In the genomic region with DNA sequence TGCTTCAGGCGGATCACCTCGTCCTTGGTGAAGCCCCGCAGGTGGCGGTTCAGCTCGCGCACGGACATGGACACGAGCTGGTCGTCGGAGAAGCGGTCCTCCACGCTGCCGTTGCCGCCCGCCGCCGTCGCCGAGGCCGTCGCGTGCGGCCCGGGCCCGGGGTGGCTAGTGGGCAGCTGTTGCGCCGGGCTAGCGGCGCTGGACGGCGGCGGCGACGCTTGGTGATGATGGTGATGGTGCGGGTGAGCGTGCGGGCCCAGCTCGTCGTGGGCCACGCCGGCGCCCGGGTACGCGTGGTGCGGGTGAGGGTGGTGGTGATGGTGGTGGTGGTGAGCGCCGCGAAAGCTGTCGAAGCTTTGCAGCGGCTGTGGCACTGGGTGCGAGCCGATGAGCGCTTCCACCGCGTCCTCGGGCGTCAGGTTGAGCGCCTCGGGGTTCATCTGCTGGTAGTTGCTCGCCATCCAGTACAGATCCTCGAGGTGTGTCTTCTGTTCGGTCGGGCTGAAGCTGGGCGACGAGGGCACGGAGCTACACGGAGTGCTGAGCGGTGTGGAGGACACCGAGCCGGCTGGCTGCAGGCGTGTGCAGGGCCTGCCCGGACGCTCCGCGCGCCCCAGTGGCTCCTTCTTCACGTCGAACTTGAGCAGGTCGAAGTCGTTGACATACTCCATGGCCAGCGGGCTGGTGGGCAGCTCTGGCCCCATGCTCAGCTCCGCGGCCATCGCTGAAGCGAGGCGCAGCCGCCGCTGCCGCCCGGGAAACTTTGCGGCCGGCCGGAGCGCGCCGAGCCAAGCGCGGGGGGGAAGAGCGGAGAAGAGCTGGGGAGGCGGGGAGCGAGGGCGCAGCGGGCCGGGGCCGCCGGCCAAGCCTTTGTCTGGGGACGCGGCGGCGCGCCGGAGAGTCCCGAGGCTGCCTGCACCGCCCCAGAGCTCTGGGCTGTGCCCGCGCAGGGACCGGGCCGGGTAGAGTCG, we compare ENCODE assay signal across 1 cellular context.
TF ChIP-seq lines count a peak whose summit lies in the region.

No MANE protein-coding gene starts in this region.

TF ChIP-seq in WTC11, 78 proteins besides CTCF, POLR2A, EP300 and RAD21 (continued from another document):
- no peak for TF ChIP-seq ZNF121 (CRISPR knock-in tag; IDR thresholded peaks at IDR 0.05)
- no peak for TF ChIP-seq NR1H2 (CRISPR knock-in tag; IDR thresholded peaks at IDR 0.05)
- TF ChIP-seq, protein P1, sequence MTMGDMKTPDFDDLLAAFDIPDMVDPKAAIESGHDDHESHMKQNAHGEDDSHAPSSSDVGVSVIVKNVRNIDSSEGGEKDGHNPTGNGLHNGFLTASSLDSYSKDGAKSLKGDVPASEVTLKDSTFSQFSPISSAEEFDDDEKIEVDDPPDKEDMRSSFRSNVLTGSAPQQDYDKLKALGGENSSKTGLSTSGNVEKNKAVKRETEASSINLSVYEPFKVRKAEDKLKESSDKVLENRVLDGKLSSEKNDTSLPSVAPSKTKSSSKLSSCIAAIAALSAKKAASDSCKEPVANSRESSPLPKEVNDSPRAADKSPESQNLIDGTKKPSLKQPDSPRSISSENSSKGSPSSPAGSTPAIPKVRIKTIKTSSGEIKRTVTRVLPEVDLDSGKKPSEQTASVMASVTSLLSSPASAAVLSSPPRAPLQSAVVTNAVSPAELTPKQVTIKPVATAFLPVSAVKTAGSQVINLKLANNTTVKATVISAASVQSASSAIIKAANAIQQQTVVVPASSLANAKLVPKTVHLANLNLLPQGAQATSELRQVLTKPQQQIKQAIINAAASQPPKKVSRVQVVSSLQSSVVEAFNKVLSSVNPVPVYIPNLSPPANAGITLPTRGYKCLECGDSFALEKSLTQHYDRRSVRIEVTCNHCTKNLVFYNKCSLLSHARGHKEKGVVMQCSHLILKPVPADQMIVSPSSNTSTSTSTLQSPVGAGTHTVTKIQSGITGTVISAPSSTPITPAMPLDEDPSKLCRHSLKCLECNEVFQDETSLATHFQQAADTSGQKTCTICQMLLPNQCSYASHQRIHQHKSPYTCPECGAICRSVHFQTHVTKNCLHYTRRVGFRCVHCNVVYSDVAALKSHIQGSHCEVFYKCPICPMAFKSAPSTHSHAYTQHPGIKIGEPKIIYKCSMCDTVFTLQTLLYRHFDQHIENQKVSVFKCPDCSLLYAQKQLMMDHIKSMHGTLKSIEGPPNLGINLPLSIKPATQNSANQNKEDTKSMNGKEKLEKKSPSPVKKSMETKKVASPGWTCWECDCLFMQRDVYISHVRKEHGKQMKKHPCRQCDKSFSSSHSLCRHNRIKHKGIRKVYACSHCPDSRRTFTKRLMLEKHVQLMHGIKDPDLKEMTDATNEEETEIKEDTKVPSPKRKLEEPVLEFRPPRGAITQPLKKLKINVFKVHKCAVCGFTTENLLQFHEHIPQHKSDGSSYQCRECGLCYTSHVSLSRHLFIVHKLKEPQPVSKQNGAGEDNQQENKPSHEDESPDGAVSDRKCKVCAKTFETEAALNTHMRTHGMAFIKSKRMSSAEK (CRISPR knock-in tag; IDR thresholded peaks at IDR 0.05; ENCODE audit: borderline replicate concordance) = no peak
- TF ChIP-seq, protein P2, sequence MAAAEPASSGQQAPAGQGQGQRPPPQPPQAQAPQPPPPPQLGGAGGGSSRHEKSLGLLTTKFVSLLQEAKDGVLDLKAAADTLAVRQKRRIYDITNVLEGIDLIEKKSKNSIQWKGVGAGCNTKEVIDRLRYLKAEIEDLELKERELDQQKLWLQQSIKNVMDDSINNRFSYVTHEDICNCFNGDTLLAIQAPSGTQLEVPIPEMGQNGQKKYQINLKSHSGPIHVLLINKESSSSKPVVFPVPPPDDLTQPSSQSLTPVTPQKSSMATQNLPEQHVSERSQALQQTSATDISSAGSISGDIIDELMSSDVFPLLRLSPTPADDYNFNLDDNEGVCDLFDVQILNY (CRISPR knock-in tag; IDR thresholded peaks at IDR 0.05) = peak; percentile 53; the same call in 1 of the 2 replicates
